In genomic region chr12:112020947-112021457, GRCh38 we compare ENCODE assay signal across 24 cellular contexts. TPM values are rescaled to one million over a fixed set of nuclear protein-coding genes. Genes with fewer than 3 reads are reported as not detected.
A peak's percentile ranks its signal among the peaks of the same experiment; 100 is the strongest.
DNase-seq lines count a peak whose midpoint lies in the region; ATAC-seq and TF ChIP-seq lines count a peak whose summit lies in the region.
"Had no signal": no experiment of that assay in that cellular context is flagged by ENCODE, and none has a peak within 500 bp of the region (broad histone marks: within the 10 kb centered on the region; RNA-seq: fewer than 3 reads in every experiment).

No MANE protein-coding gene starts in this region.

- no peaks in the 10 kb centered on the region; the same call in 1 of the 2 replicates for H3K27me3 Mint-ChIP-seq in H9 (ENCODE audit: low read depth)
- no peaks in the 10 kb centered on the region for H3K27me3 Mint-ChIP-seq in activated naive CD8-positive, alpha-beta T cell
- no peaks in the 10 kb centered on the region for H3K27me3 Mint-ChIP-seq in stimulated activated memory B cell treated with anti-CD40 and anti-IgM and Interleukin-4, amounts not matched to agents 10 μg/mL and 1 μg/mL and 100 μg/mL, for 72 hours
- H3K27me3 Mint-ChIP-seq: activated B cell treated with CpG ODN at 0.5 μM for 24 hours; stimulated activated naive CD8-positive, alpha-beta T cell treated with anti-CD3 and anti-CD28 coated beads, Interleukin-15, Interleukin-2, amounts not matched to agents 100 ng/mL and 50 ng/mL, for 24 hours had no signal

- no peak overlapping the region for H3K4me3 ChIP-seq in cardiac muscle cell
- H3K4me3 ChIP-seq: body of pancreas, left ventricle myocardium inferior, psoas muscle, thoracic aorta, uterus had no signal

- no peak overlapping the region for H2AK5ac ChIP-seq in H9 (ENCODE audit: insufficient read length, low read length)

- peaks cover 28% of the 10 kb centered on the region for H3K36me3 ChIP-seq in cardiac muscle cell
- H3K36me3 ChIP-seq: uterus had no signal

- H3K4me1 ChIP-seq in cardiac muscle cell (ENCODE audit: low read depth) (no peaks in the 10 kb centered on the region), H9 (ENCODE audit: insufficient read depth, low read length) (no peaks in the 10 kb centered on the region)
- H3K4me1 ChIP-seq: uterus had no signal

- peaks cover 21 to 69% (median 50%) of the 10 kb centered on the region in 3 experiments; a peak in 6 of 7 replicates for H3K36me3 Mint-ChIP-seq in H9 (ENCODE audit: insufficient read depth in 1 of 3, low read depth in 3 of 3)
- peaks cover 12% of the 10 kb centered on the region for H3K36me3 Mint-ChIP-seq in activated naive CD8-positive, alpha-beta T cell
- peaks cover 48% of the 10 kb centered on the region for H3K36me3 Mint-ChIP-seq in stimulated activated memory B cell treated with anti-CD40 and anti-IgM and Interleukin-4, amounts not matched to agents 10 μg/mL and 1 μg/mL and 100 μg/mL, for 72 hours

- H4K5ac ChIP-seq in H9 (ENCODE audit: insufficient read length, low read depth, low read length): no peak overlapping the region

- no peak overlapping the region for H3K4ac ChIP-seq in H9 (ENCODE audit: low read depth, low read length)

- no peaks in the 10 kb centered on the region for H4K20me1 ChIP-seq in H9 (ENCODE audit: control insufficient read depth, insufficient read depth, insufficient read length)

- no peaks in the 10 kb centered on the region for H3K79me1 ChIP-seq in H9 (ENCODE audit: insufficient read depth, low read depth, low read length, poor library complexity, severe bottlenecking)

- in situ Hi-C loops in GM13977 (cut with MboI; ENCODE audit: low pct_unique_long_range_greater_than_20kb, low sequenced_read_pairs, unreplicated experiment): no loop called here

- DNase-seq in cardiac muscle cell (ENCODE audit: low read depth in 1 of 2, low spot score in 1 of 2) (no peak), Right ventricle myocardium inferior (ENCODE audit: missing footprints) (no peak), H9 (no peak), GM13977 (ENCODE audit: low spot score) (no peak)
- DNase-seq: activated B cell treated with CpG ODN at 0.5 μM for 24 hours; activated T-cell treated with anti-CD3 and anti-CD28 coated beads, Interleukin-2, amount 50 U/mL, for 1 hour; body of pancreas; DMS153; H7; left ventricle myocardium inferior; NCI-H1105; NCI-H1930; NCI-H524 treated with DMSO at 0.1 percent for 48 hours; NK-92 treated with Interleukin-12 subunit alpha and Interleukin-12 subunit beta, amount 100 ng/mL, for 24 hours; occipital lobe; psoas muscle; SHP77; stimulated activated CD4-positive, alpha-beta T cell treated with anti-CD3 and anti-CD28 coated beads, Interleukin-15, amount 100 ng/mL, for 24 hours; uterus had no signal

- H3K79me2 ChIP-seq in H9 (ENCODE audit: insufficient read depth, low read length): peaks cover 9% of the 10 kb centered on the region; the same call in 1 of the 2 replicates

- ATAC-seq in Right ventricle myocardium inferior: no peak
- ATAC-seq in stimulated activated memory B cell treated with anti-CD40 and anti-IgM and Interleukin-4, amounts not matched to agents 10 μg/mL and 1 μg/mL and 100 μg/mL, for 72 hours: no peak
- ATAC-seq in HG03175 (IDR thresholded peaks at IDR 0.05; ENCODE audit: unreplicated experiment): no peak
- ATAC-seq: body of pancreas, psoas muscle had no signal

- no peak overlapping the region for H3T11ph ChIP-seq in H9 (ENCODE audit: low read length)

- H3K4me2 ChIP-seq in H9 (ENCODE audit: insufficient read depth, insufficient read length, low read length): no peak overlapping the region

- H3K9me3 Mint-ChIP-seq in H9: peaks cover 0 to 3% of the 10 kb centered on the region in 2 experiments; a peak in 2 of 5 replicates
- H3K9me3 Mint-ChIP-seq in activated naive CD8-positive, alpha-beta T cell (ENCODE audit: low read depth): no peaks in the 10 kb centered on the region
- H3K9me3 Mint-ChIP-seq in stimulated activated memory B cell treated with anti-CD40 and anti-IgM and Interleukin-4, amounts not matched to agents 10 μg/mL and 1 μg/mL and 100 μg/mL, for 72 hours: peaks cover 2% of the 10 kb centered on the region
- H3K9me3 Mint-ChIP-seq: activated B cell treated with CpG ODN at 0.5 μM for 24 hours had no signal

- no peak overlapping the region for H4K8ac ChIP-seq in H9 (replicated peaks; ENCODE audit: insufficient read length, low read depth, low read length)

- H3K9me3 ChIP-seq in cardiac muscle cell (ENCODE audit: low read depth) (no peaks in the 10 kb centered on the region), H9 (ENCODE audit: control insufficient read depth, low read depth, low read length) (no peaks in the 10 kb centered on the region)
- H3K9me3 ChIP-seq: body of pancreas, left ventricle myocardium inferior, psoas muscle, thoracic aorta, uterus had no signal

- H3K18ac ChIP-seq in H9 (ENCODE audit: insufficient read length, low read depth, low read length): no peak overlapping the region

- H3K27me3 ChIP-seq in cardiac muscle cell (no peaks in the 10 kb centered on the region), H9 (ENCODE audit: insufficient read depth, low read length) (no peaks in the 10 kb centered on the region)
- H3K27me3 ChIP-seq: body of pancreas, uterus had no signal

- intact Hi-C loops in Right ventricle myocardium inferior (cut with DNase I): no loop called here

- H2AFZ ChIP-seq in H9 (ENCODE audit: low read length): no peak overlapping the region

- no peak overlapping the region for H3K9ac ChIP-seq in H9 (ENCODE audit: extremely low read depth, insufficient read length, low read length)

- H3K4me1 Mint-ChIP-seq in H9: peaks cover 7 to 8% of the 10 kb centered on the region in 2 experiments
- H3K4me1 Mint-ChIP-seq in activated naive CD8-positive, alpha-beta T cell (ENCODE audit: low read depth): peaks cover 46% of the 10 kb centered on the region
- H3K4me1 Mint-ChIP-seq in stimulated activated memory B cell treated with anti-CD40 and anti-IgM and Interleukin-4, amounts not matched to agents 10 μg/mL and 1 μg/mL and 100 μg/mL, for 72 hours: peaks cover 61% of the 10 kb centered on the region

- H3K27ac Mint-ChIP-seq in H9: peak overlapping the region in 2 of 3 experiments; percentile 40 to 81; a peak in 4 of 7 replicates
- H3K27ac Mint-ChIP-seq in activated naive CD8-positive, alpha-beta T cell: peak overlapping the region; percentile 47
- peak overlapping the region; percentile 25 for H3K27ac Mint-ChIP-seq in stimulated activated memory B cell treated with anti-CD40 and anti-IgM and Interleukin-4, amounts not matched to agents 10 μg/mL and 1 μg/mL and 100 μg/mL, for 72 hours

- no peak overlapping the region for H3K56ac ChIP-seq in H9 (ENCODE audit: insufficient read length, low read depth, low read length)

- no peak overlapping the region for H2BK15ac ChIP-seq in H9 (ENCODE audit: low read depth, low read length)

- H3K23ac ChIP-seq in H9 (ENCODE audit: insufficient read length, low read depth, low read length): no peak overlapping the region

- H2BK20ac ChIP-seq in H9 (ENCODE audit: low read depth, low read length, poor library complexity, severe bottlenecking): no peak overlapping the region

- H2BK12ac ChIP-seq in H9 (ENCODE audit: insufficient read length, low read depth, low read length): no peak overlapping the region

- H3K23me2 ChIP-seq in H9 (ENCODE audit: insufficient read length, low read depth, low read length, poor library complexity, severe bottlenecking): no peaks in the 10 kb centered on the region

- no peak overlapping the region for H4K91ac ChIP-seq in H9 (ENCODE audit: insufficient read length, low read depth, low read length)

- H2BK5ac ChIP-seq in H9 (ENCODE audit: insufficient read length, low read length): no peak overlapping the region

- TF ChIP-seq CTCF in cardiac muscle cell (IDR thresholded peaks at IDR 0.05; ENCODE audit: low read depth, low read length): no peak
- TF ChIP-seq CTCF in H9 (conservative IDR thresholded peaks at IDR 0.05): no peak
- no peak for TF ChIP-seq CTCF in GM13977 (IDR thresholded peaks at IDR 0.05; ENCODE audit: extremely low read depth, insufficient read depth, missing control alignments)

- H3K4me3 Mint-ChIP-seq in H9: no peak overlapping the region
- no peak overlapping the region for H3K4me3 Mint-ChIP-seq in activated naive CD8-positive, alpha-beta T cell
- H3K4me3 Mint-ChIP-seq in stimulated activated memory B cell treated with anti-CD40 and anti-IgM and Interleukin-4, amounts not matched to agents 10 μg/mL and 1 μg/mL and 100 μg/mL, for 72 hours: no peak overlapping the region
- H3K4me3 Mint-ChIP-seq: activated B cell treated with CpG ODN at 0.5 μM for 24 hours; stimulated activated naive CD8-positive, alpha-beta T cell treated with anti-CD3 and anti-CD28 coated beads, Interleukin-15, Interleukin-2, amounts not matched to agents 100 ng/mL and 50 ng/mL, for 24 hours had no signal

- H3K14ac ChIP-seq in H9 (ENCODE audit: insufficient read depth, low read length): no peak overlapping the region

- H3K27ac ChIP-seq in cardiac muscle cell (peak overlapping the region; percentile 39), H9 (ENCODE audit: insufficient read length, low read depth, low read length) (no peak overlapping the region)
- H3K27ac ChIP-seq: body of pancreas, left ventricle myocardium inferior, psoas muscle, thoracic aorta, uterus had no signal

- no CpG with 5 or more reads among the region's 8 CpGs for WGBS in H9 (ENCODE audit: extremely low coverage, insufficient read length, low lambda C conversion rate)

- no peak overlapping the region for H2BK120ac ChIP-seq in H9 (ENCODE audit: low read depth, low read length, poor library complexity, severe bottlenecking)

RNA-seq across cellular contexts. Expression of gene ERP29, which starts 7.8 kb away (rescaled TPM):
- 105 TPM in 2 replicates for total RNA-seq in cardiac muscle cell
- 131 and 150 TPM in 2 replicates for polyA plus RNA-seq in cardiac muscle cell
- total RNA-seq in Right ventricle myocardium inferior: 55.2 TPM
- 160 and 164 TPM in 2 replicates for total RNA-seq in H9 (2021)

RNA-seq across cellular contexts. Expression of gene TMEM116, which starts 8.0 kb away (rescaled TPM):
- total RNA-seq in cardiac muscle cell: 12.9 and 16.6 TPM in 2 replicates
- 30.4 and 33.8 TPM in 2 replicates for polyA plus RNA-seq in cardiac muscle cell
- 40.0 TPM for total RNA-seq in Right ventricle myocardium inferior
- total RNA-seq in H9 (2021): 10.5 and 10.8 TPM in 2 replicates
